In genomic region chr1:90773812-90774211, GRCh38 we compare ENCODE assay signal across 9 cellular contexts. TPM values are rescaled to one million over a fixed set of nuclear protein-coding genes. Genes with fewer than 3 reads are reported as not detected.
"Had no signal": no experiment of that assay in that cellular context is flagged by ENCODE, and none has a peak within 500 bp of the region (broad histone marks: within the 10 kb centered on the region; RNA-seq: fewer than 3 reads in every experiment).

No MANE protein-coding gene starts in this region.

- ATAC-seq: HCT116, K562 had no signal

- DNase-seq: GM23248, GOT3, H7, HFFc6, KG1 had no signal

- H3K4me3 ChIP-seq: GM23248, HAP-1, K562 had no signal

RNA-seq across cellular contexts. Expression of gene BARHL2, which starts 56.7 kb away (rescaled TPM):
- polyA plus RNA-seq: GM23248, IgD-negative memory B cell had no signal
